ENCODE assay signal across 1 cellular context in genomic region chr5:125227333-125228075, GRCh38.
TF ChIP-seq lines count a peak whose summit lies in the region.

No MANE protein-coding gene starts in this region.

TF ChIP-seq in GM23338, 12 proteins besides CTCF, POLR2A, EP300 and RAD21 (continued from another document):
- TF ChIP-seq ZNF462 (CRISPR knock-in tag; IDR thresholded peaks at IDR 0.05), result no peak
- no peak for TF ChIP-seq EZH2 (IDR thresholded peaks at IDR 0.05; ENCODE audit: low read depth, unreplicated experiment)
- TF ChIP-seq POLR2AphosphoS5 (IDR thresholded peaks at IDR 0.05; ENCODE audit: low read depth), result no peak
- no peak for TF ChIP-seq NANOG (IDR thresholded peaks at IDR 0.05; ENCODE audit: borderline replicate concordance)
- TF ChIP-seq EZH2phosphoT487 (IDR thresholded peaks at IDR 0.05; ENCODE audit: unreplicated experiment), result no peak
- TF ChIP-seq ZNF114 (CRISPR knock-in tag; IDR thresholded peaks at IDR 0.05), result no peak
- no peak for TF ChIP-seq ETS1 (IDR thresholded peaks at IDR 0.05)
